1 cellular context compared by ENCODE assay signal in genomic region chr6:54291738-54292137, GRCh38.
TF ChIP-seq lines count a peak whose summit lies in the region.

No MANE protein-coding gene starts in this region.

TF ChIP-seq in HepG2, 621 proteins besides CTCF, POLR2A, EP300 and RAD21 (continued from another document):
- TF ChIP-seq ZNF530 (CRISPR knock-in tag; IDR thresholded peaks at IDR 0.05; ENCODE audit: low read depth) (no peak), RBAK (CRISPR knock-in tag; IDR thresholded peaks at IDR 0.05) (no peak), JUND (CRISPR knock-in tag; IDR thresholded peaks at IDR 0.05) (no peak)
